9 cellular contexts compared by ENCODE assay signal in the genomic region with DNA sequence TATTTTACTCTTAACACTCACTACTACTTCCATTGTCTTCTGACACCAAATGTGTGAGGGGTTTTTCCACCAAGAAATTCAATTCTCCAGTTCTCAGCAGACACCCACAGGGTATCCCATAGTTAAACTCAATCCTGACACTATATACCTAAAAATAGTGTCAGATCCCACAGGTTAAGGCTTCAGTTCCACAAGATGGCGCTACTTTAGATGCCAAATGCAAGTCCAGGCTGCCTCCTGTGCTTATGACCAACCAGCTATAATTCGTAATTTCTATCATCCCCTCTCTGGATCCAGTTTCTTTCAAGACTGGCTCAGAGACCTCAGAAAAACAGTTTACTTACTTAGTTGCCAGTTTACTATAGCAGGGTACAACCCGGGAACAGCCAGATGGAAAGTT.
A peak's percentile ranks its signal among the peaks of the same experiment; 100 is the strongest.
DNase-seq lines count a peak whose midpoint lies in the region; ATAC-seq, FAIRE-seq and TF ChIP-seq lines count a peak whose summit lies in the region.
"Had no signal": no experiment of that assay in that cellular context is flagged by ENCODE, and none has a peak within 500 bp of the region (broad histone marks: within the 10 kb centered on the region; RNA-seq: fewer than 3 reads in every experiment).

No MANE protein-coding gene starts in this region.

- peak; percentile 43 for TF ChIP-seq CTCF in astrocyte of the cerebellum (IDR thresholded peaks at IDR 0.05; ENCODE audit: low read depth, low read length, missing control alignments)

- TF ChIP-seq POLR2A in GM12891 (IDR thresholded peaks at IDR 0.05; ENCODE audit: low read depth, low read length), result no peak

- H3K27me3 Mint-ChIP-seq in stimulated activated naive B cell treated with anti-CD40 and anti-IgM and Interleukin-4, amounts not matched to agents 10 μg/mL and 1 μg/mL and 100 μg/mL, for 72 hours, result no peaks in the 10 kb centered on the region
- H3K27me3 Mint-ChIP-seq: activated naive CD8-positive, alpha-beta T cell treated with anti-CD3 and anti-CD28 coated beads, Interleukin-2, amount 10 ng/mL, durations not matched to agents 7 days and 5 days had no signal

- DNase-seq in ELR (ENCODE audit: low read depth) (peak; percentile 81), NCI-H1092 (lab: John Stamatoyannopoulos, UW) (peak; percentile 41), astrocyte of the cerebellum (ENCODE audit: low read depth) (peak; percentile 0), mesenchymal stem cell (peak; percentile 14), cortex of kidney (lab: John Stamatoyannopoulos, UW) (no peak), GM12891 (ENCODE audit: insufficient read length, low spot score) (no peak)
- DNase-seq in stimulated activated naive B cell treated with anti-CD40 and anti-IgM and Interleukin-4, amounts not matched to agents 10 μg/mL and 1 μg/mL and 100 μg/mL, for 72 hours, result no peak
- DNase-seq: activated naive CD8-positive, alpha-beta T cell treated with anti-CD3 and anti-CD28 coated beads, Interleukin-2, amount 10 ng/mL, durations not matched to agents 7 days and 5 days had no signal

- no peak overlapping the region for H2AK5ac ChIP-seq in mesenchymal stem cell (ENCODE audit: low read length, severe bottlenecking)

- no peaks in the 10 kb centered on the region for H3K4me1 ChIP-seq in mesenchymal stem cell (ENCODE audit: control insufficient read depth, insufficient read depth, low read depth, low read length)

- no peaks in the 10 kb centered on the region for H3K79me1 ChIP-seq in mesenchymal stem cell (replicated peaks; ENCODE audit: low read length, poor library complexity, severe bottlenecking)

- H3K4ac ChIP-seq in mesenchymal stem cell (ENCODE audit: low read depth in 1 of 2, low read length in 2 of 2), result no peak overlapping the region

- no peak overlapping the region for H3K27ac Mint-ChIP-seq in stimulated activated naive B cell treated with anti-CD40 and anti-IgM and Interleukin-4, amounts not matched to agents 10 μg/mL and 1 μg/mL and 100 μg/mL, for 72 hours
- H3K27ac Mint-ChIP-seq: activated naive CD8-positive, alpha-beta T cell treated with anti-CD3 and anti-CD28 coated beads, Interleukin-2, amount 10 ng/mL, durations not matched to agents 7 days and 5 days had no signal

- no peak overlapping the region for H3K14ac ChIP-seq in mesenchymal stem cell (ENCODE audit: low read length in 2 of 2)

- H2BK12ac ChIP-seq in mesenchymal stem cell (ENCODE audit: low read length in 2 of 2), result no peak overlapping the region

- WGBS in mesenchymal stem cell, result 58% methylated on average over 3 of the region's 3 CpGs

- no peak overlapping the region for H3K4me3 ChIP-seq in astrocyte of the cerebellum (ENCODE audit: low read depth, low read length)
- no peak overlapping the region for H3K4me3 ChIP-seq in mesenchymal stem cell (ENCODE audit: insufficient read depth in 1 of 2, low read depth in 1 of 2, low read length in 2 of 2)

- H3K9ac ChIP-seq in mesenchymal stem cell (ENCODE audit: low read length), result no peak overlapping the region

- H3K36me3 Mint-ChIP-seq in stimulated activated naive B cell treated with anti-CD40 and anti-IgM and Interleukin-4, amounts not matched to agents 10 μg/mL and 1 μg/mL and 100 μg/mL, for 72 hours, result no peaks in the 10 kb centered on the region
- H3K36me3 Mint-ChIP-seq: activated naive CD8-positive, alpha-beta T cell treated with anti-CD3 and anti-CD28 coated beads, Interleukin-2, amount 10 ng/mL, durations not matched to agents 7 days and 5 days had no signal

- H2BK5ac ChIP-seq in mesenchymal stem cell (ENCODE audit: low read depth, low read length, poor library complexity, severe bottlenecking), result no peak overlapping the region

- no peak overlapping the region for H4K8ac ChIP-seq in mesenchymal stem cell (ENCODE audit: low read length)

- H3K27ac ChIP-seq in mesenchymal stem cell (ENCODE audit: low read length, poor library complexity, severe bottlenecking), result no peak overlapping the region

- H2BK15ac ChIP-seq in mesenchymal stem cell (ENCODE audit: low read depth, poor library complexity, severe bottlenecking), result no peak overlapping the region

- FAIRE-seq in GM12891 (lab: Jason Lieb, UNC), result no peak

- H2BK120ac ChIP-seq in mesenchymal stem cell (ENCODE audit: low read depth, low read length), result no peak overlapping the region

- H3K4me1 Mint-ChIP-seq in stimulated activated naive B cell treated with anti-CD40 and anti-IgM and Interleukin-4, amounts not matched to agents 10 μg/mL and 1 μg/mL and 100 μg/mL, for 72 hours, result no peaks in the 10 kb centered on the region
- H3K4me1 Mint-ChIP-seq: activated naive CD8-positive, alpha-beta T cell treated with anti-CD3 and anti-CD28 coated beads, Interleukin-2, amount 10 ng/mL, durations not matched to agents 7 days and 5 days had no signal

- H3K27me3 ChIP-seq in mesenchymal stem cell (ENCODE audit: control insufficient read depth in 1 of 2, insufficient read depth in 1 of 2, low read length in 2 of 2), result no peaks in the 10 kb centered on the region

- H3K36me3 ChIP-seq in mesenchymal stem cell (ENCODE audit: control insufficient read depth in 1 of 2, insufficient read depth in 2 of 2, low read depth in 1 of 2, low read length in 2 of 2), result no peaks in the 10 kb centered on the region

- peaks cover 2 to 4% of the 10 kb centered on the region in 2 donors for H3K9me3 Mint-ChIP-seq in stimulated activated naive B cell treated with anti-CD40 and anti-IgM and Interleukin-4, amounts not matched to agents 10 μg/mL and 1 μg/mL and 100 μg/mL, for 72 hours

- no peaks in the 10 kb centered on the region for H3K9me3 ChIP-seq in mesenchymal stem cell (ENCODE audit: control insufficient read depth, low read length)

- H3K18ac ChIP-seq in mesenchymal stem cell (ENCODE audit: low read depth in 1 of 2, low read length in 2 of 2), result no peak overlapping the region

- in situ Hi-C loops in astrocyte of the cerebellum (cut with HindIII; ENCODE audit: low sequenced_read_pairs), result no loop called here

- no peak overlapping the region for H3K23ac ChIP-seq in mesenchymal stem cell (ENCODE audit: low read length in 2 of 2)

- no peak overlapping the region for H3K4me3 Mint-ChIP-seq in stimulated activated naive B cell treated with anti-CD40 and anti-IgM and Interleukin-4, amounts not matched to agents 10 μg/mL and 1 μg/mL and 100 μg/mL, for 72 hours
- H3K4me3 Mint-ChIP-seq: activated naive CD8-positive, alpha-beta T cell treated with anti-CD3 and anti-CD28 coated beads, Interleukin-2, amount 10 ng/mL, durations not matched to agents 7 days and 5 days had no signal

- no peak for ATAC-seq in stimulated activated naive B cell treated with anti-CD40 and anti-IgM and Interleukin-4, amounts not matched to agents 10 μg/mL and 1 μg/mL and 100 μg/mL, for 72 hours (replicated peaks)
- ATAC-seq in HG03196 (IDR thresholded peaks at IDR 0.05; ENCODE audit: unreplicated experiment), result no peak

- H3K4me2 ChIP-seq in mesenchymal stem cell (ENCODE audit: low read length, poor library complexity, severe bottlenecking), result no peak overlapping the region

- no peak overlapping the region for H2AFZ ChIP-seq in mesenchymal stem cell (ENCODE audit: low read depth, low read length)

- H4K91ac ChIP-seq in mesenchymal stem cell (ENCODE audit: low read length), result no peak overlapping the region

TF ChIP-seq in GM12891, 5 proteins besides CTCF, POLR2A, EP300 and RAD21:
- TF ChIP-seq PAX5 (IDR thresholded peaks at IDR 0.05; ENCODE audit: insufficient read depth, low read length, severe bottlenecking), result no peak
- no peak for TF ChIP-seq POU2F2 (IDR thresholded peaks at IDR 0.05; ENCODE audit: low read depth, low read length)
- no peak for TF ChIP-seq SPI1 (IDR thresholded peaks at IDR 0.05; ENCODE audit: low read depth, low read length)
- TF ChIP-seq POLR2AphosphoS5 (IDR thresholded peaks at IDR 0.05; ENCODE audit: low read depth, low read length), result no peak

Comparison
In these comparisons a context has a peak if more than half of its experiments do, and no peak if none do; other contexts are left out.
1. DNase-seq: peak in ELR (single experiment), NCI-H1092 (single experiment), astrocyte of the cerebellum (single experiment) and mesenchymal stem cell (single experiment); none in cortex of kidney (single experiment), GM12891 (single experiment) and stimulated activated naive B cell treated with anti-CD40 and anti-IgM and Interleukin-4, amounts not matched to agents 10 μg/mL and 1 μg/mL and 100 μg/mL, for 72 hours (single experiment).